8 cellular contexts compared by ENCODE assay signal in the genomic region with DNA sequence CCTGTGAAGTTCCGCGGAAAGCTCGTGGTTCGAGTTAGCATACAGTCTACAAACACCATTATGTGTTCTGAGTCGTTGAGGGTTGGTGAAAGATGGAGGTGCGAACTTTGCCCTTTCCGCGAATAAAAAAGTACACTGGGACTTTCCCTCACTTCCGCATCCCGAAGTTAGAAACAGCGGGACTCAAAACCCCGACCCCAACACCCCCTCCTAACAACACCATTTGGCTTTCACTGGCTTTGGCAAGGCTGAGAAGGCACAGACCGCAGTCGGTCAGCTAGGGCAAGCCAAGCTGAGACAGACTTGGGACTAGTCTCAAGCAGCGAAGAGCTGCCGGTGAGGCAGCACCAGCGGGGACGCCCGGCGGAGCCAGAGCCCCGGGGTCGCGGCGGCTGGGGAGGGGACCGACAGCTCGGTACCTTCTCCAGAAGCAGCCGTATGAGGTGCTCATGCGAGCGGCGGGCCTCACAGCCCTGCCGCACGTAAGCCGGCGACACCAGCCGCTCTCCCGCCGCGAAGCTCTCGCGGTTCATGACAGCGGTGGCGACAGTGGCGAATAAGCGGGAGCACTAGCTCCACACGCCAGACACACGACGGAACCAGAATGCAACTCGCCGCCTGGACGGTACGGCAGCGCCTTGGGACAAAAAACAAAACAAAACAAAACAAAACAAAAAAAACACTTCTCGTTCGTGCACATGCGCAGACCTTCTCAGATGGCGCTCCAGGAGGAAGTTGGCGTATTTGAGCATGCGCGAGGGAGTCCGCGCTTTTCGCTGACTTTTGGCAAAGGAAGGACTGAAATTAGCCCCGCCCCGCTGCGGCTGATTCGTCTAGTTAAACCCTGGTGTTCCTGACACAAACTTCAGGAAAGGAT.
DNase-seq lines count a peak whose midpoint lies in the region; ATAC-seq, FAIRE-seq and TF ChIP-seq lines count a peak whose summit lies in the region.

Gene SEPSECS, minus strand, starts transcription at position 613 of the 877 bp plus-strand sequence. Its CDS starts 80 bp downstream, at position 533.

- ATAC-seq in GM19025 (IDR thresholded peaks at IDR 0.05; ENCODE audit: low read depth, unreplicated experiment) (peak; percentile 82), HG03342 (IDR thresholded peaks at IDR 0.05; ENCODE audit: unreplicated experiment) (peak; percentile 87)

- no peak for TF ChIP-seq CTCF in AG09309 (IDR thresholded peaks at IDR 0.05; ENCODE audit: control insufficient read depth, insufficient read depth, low read depth, low read length, missing control alignments)

- DNase-seq in AG09309 (ENCODE audit: low read depth) (peak; percentile 74), NCI-H446 (lab: John Stamatoyannopoulos, UW) (peak; percentile 91 to 96), cerebellar cortex (ENCODE audit: low spot score) (peak; percentile 97)
- peak; percentile 89 for DNase-seq in activated CD4-positive, CD25-positive, alpha-beta regulatory T cell treated with anti-CD3 and anti-CD28 coated beads, Interleukin-2, amount 50 U/mL, for 16 hours (ENCODE audit: low read depth, low spot score)
- peak; percentile 89 for DNase-seq in stimulated activated CD4-positive, alpha-beta T cell treated with anti-CD3 and anti-CD28 coated beads, Interleukin-12 subunit alpha, Interleukin-12 subunit beta, amount 100 ng/mL, for 4 hours

- H3K4me3 ChIP-seq in AG09309 (ENCODE audit: control insufficient read depth, low read depth, low read length) = peak within 1 kb of the TSS; percentile 81

- peak; percentile 90 for FAIRE-seq in islet of Langerhans (lab: Jason Lieb, UNC)

Comparison
In these comparisons a context has a peak if more than half of its experiments do, and no peak if none do; other contexts are left out.
1. Peak in every context shown above with its lines: DNase-seq, ATAC-seq and H3K4me3 ChIP-seq.